In the genomic region with DNA sequence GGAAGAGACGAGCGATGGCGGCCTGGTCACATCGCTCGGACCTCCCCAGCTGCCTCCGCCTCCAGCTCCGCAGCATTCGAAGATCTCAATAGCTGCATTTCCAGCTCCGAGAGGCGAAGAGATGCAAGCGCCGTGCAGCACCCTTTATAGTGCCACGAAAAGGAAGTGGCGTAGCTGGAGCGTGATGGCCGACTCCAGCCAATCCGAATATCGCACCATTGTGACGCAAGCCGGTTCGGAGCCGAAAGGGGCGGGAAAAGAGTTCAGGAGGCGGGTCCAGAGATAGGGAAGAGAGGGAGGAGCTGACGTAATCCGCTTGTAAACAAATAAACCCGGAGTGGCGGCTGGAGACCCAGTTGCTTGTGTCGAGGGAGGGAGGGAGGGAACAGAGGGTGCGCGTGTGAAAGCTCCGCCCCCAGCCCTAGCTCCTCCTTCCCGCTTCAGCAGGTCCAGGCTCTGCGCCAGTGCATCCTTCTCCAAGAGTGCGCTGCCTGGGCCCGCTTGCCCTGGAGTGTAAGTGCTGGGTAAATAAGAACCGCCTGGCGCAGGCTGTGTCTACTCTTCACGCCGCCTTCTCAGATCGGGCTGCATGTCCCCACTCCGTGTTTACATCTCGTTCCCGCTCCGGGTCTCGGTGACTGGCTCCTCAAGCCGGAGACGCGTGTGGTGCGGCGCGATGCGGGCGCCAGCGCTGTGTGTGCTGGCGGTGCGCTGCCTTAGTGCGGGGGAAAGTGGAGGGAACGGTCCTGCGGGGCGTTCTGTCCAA, we compare ENCODE assay signal across 8 cellular contexts. TPM values are rescaled to one million over a fixed set of nuclear protein-coding genes. Genes with fewer than 3 reads are reported as not detected.
A peak's percentile ranks its signal among the peaks of the same experiment; 100 is the strongest.
DNase-seq lines count a peak whose midpoint lies in the region; ATAC-seq and TF ChIP-seq lines count a peak whose summit lies in the region.

Gene BTG1, minus strand, starts transcription at position 116 of the 766 bp plus-strand sequence. CDS start 311 bp downstream, outside the sequence.

- DNase-seq in AG09309 (ENCODE audit: low read depth), result peak; percentile 100
- DNase-seq in NCI-H446 (lab: John Stamatoyannopoulos, UW), result peak; percentile 97 to 99
- DNase-seq in activated CD4-positive, CD25-positive, alpha-beta regulatory T cell treated with anti-CD3 and anti-CD28 coated beads, Interleukin-2, amount 50 U/mL, for 16 hours (ENCODE audit: low read depth, low spot score), result peak; percentile 98
- DNase-seq in central memory CD8-positive, alpha-beta T cell (ENCODE audit: low spot score in 2 of 2), result peak; percentile 99 to 100
- DNase-seq in inferior parietal cortex (ENCODE audit: extremely low spot score), result peak; percentile 100
- DNase-seq in spleen, result peak; percentile 99

- intact Hi-C loops in spleen (cut with DNase I; ENCODE audit: low total_unique reads), result loop anchor here (5.0 kb wide), 1 partner anchor 426 kb away; no protein-coding TSS in a partner anchor

- no peaks in the 10 kb centered on the region for H3K9me3 ChIP-seq in spleen

- H3K4me3 ChIP-seq in AG09309 (ENCODE audit: control insufficient read depth, low read depth, low read length) (peak within 1 kb of the TSS; percentile 88), spleen (peak within 1 kb of the TSS; percentile 40 to 90 (median 77))

- TF ChIP-seq CTCF in AG09309 (IDR thresholded peaks at IDR 0.05; ENCODE audit: control insufficient read depth, insufficient read depth, low read depth, low read length, missing control alignments) (no peak), spleen (IDR thresholded peaks at IDR 0.05 in 8 of 11, conservative IDR thresholded peaks at IDR 0.05 in 3 of 11) (peak in 2 of 11 experiments; percentile 7 to 31)

- peaks cover 62% of the 10 kb centered on the region for H3K36me3 Mint-ChIP-seq in central memory CD8-positive, alpha-beta T cell (ENCODE audit: insufficient read depth)

- H3K27ac ChIP-seq in spleen, result peak within 1 kb of the TSS; percentile 97 to 100 (median 100)

- H3K4me1 ChIP-seq in spleen, result peaks cover 0 to 51% (median 24%) of the 10 kb centered on the region in 6 donors

- H3K27ac Mint-ChIP-seq in central memory CD8-positive, alpha-beta T cell (ENCODE audit: low read depth), result peak within 1 kb of the TSS; percentile 99

- peak; percentile 64 for ATAC-seq in GM19025 (IDR thresholded peaks at IDR 0.05; ENCODE audit: low read depth, unreplicated experiment)
- ATAC-seq in HG03342 (IDR thresholded peaks at IDR 0.05; ENCODE audit: unreplicated experiment), result peak; percentile 73
- peak; percentile 71 for ATAC-seq in central memory CD8-positive, alpha-beta T cell (replicated peaks; ENCODE audit: extremely low read depth, poor library complexity, severe bottlenecking)

- peaks cover 0 to 53% (median 19%) of the 10 kb centered on the region in 6 donors for H3K36me3 ChIP-seq in spleen

- H3K9me3 Mint-ChIP-seq in central memory CD8-positive, alpha-beta T cell, result no peaks in the 10 kb centered on the region

- H3K27me3 ChIP-seq in spleen (replicated peaks in 1 of 7), result no peaks in the 10 kb centered on the region

- no peaks in the 10 kb centered on the region for H3K27me3 Mint-ChIP-seq in central memory CD8-positive, alpha-beta T cell

- WGBS in spleen, 5 donors, result 0 to 1% (median 0%) methylated on average over 61 of the region's 61 CpGs

- peak; percentile 99 to 100 (median 100) for TF ChIP-seq POLR2A in spleen (IDR thresholded peaks at IDR 0.05)

- H3K4me1 Mint-ChIP-seq in central memory CD8-positive, alpha-beta T cell, result peaks cover 33% of the 10 kb centered on the region

- H3K4me3 Mint-ChIP-seq in central memory CD8-positive, alpha-beta T cell, result peak within 1 kb of the TSS; percentile 89

RNA-seq across cellular contexts. Expression of gene BTG1, which starts in this region (rescaled TPM):
- total RNA-seq in spleen, result 100 to 1,000 TPM; 171 to 358 (median 256) TPM
- polyA plus RNA-seq in spleen, result 100 to 1,000 TPM; 122 to 228 (median 132) TPM

Comparison
In these comparisons a context has a peak if more than half of its experiments do, and no peak if none do; other contexts are left out.
1. Peak in every context shown above with its lines: DNase-seq, ATAC-seq, H3K4me3 ChIP-seq and H3K27ac ChIP-seq.